ENCODE assay signal across 19 cellular contexts in genomic region chrX:152313529-152314302, GRCh38.
"Had no signal": no experiment of that assay in that cellular context is flagged by ENCODE, and none has a peak within 500 bp of the region (broad histone marks: within the 10 kb centered on the region; RNA-seq: fewer than 3 reads in every experiment).

No MANE protein-coding gene starts in this region.

- H3K4me3 ChIP-seq: lower lobe of right lung, neural progenitor cell, sigmoid colon, smooth muscle cell, transverse colon had no signal

- H3K36me3 Mint-ChIP-seq: activated naive CD4-positive, alpha-beta T cell treated with anti-CD3 and anti-CD28 coated beads, Interleukin-2, amount 50 U/mL, for 72 hours; naive thymus-derived CD4-positive, alpha-beta T cell; neural progenitor cell; stimulated activated naive B cell treated with anti-CD40 and anti-IgM and Interleukin-4, amounts not matched to agents 10 μg/mL and 1 μg/mL and 100 μg/mL, for 72 hours had no signal

- H3K27ac ChIP-seq: foreskin keratinocyte, lower lobe of right lung, neural progenitor cell, sigmoid colon, transverse colon had no signal

- ATAC-seq: activated naive CD4-positive, alpha-beta T cell treated with anti-CD3 and anti-CD28 coated beads, Interleukin-2, amount 50 U/mL, for 72 hours; activated T-helper 17 cell treated with anti-CD3 and anti-CD28 coated beads, Interleukin-2, amount 50 U/mL, for 72 hours; foreskin keratinocyte; lower lobe of right lung; naive thymus-derived CD4-positive, alpha-beta T cell; stimulated activated naive B cell treated with anti-CD40 and anti-IgM and Interleukin-4, amounts not matched to agents 10 μg/mL and 1 μg/mL and 100 μg/mL, for 72 hours had no signal

- H3K9me3 ChIP-seq: lower lobe of right lung, sigmoid colon, transverse colon had no signal

- H3K36me3 ChIP-seq: lower lobe of right lung, neural progenitor cell, sigmoid colon, transverse colon had no signal

- H3K9me3 Mint-ChIP-seq: central memory CD8-positive, alpha-beta T cell had no signal

- H3K4me1 ChIP-seq: foreskin keratinocyte, lower lobe of right lung, neural progenitor cell, sigmoid colon, transverse colon had no signal

- H3K27me3 Mint-ChIP-seq: activated T-helper 17 cell treated with anti-CD3 and anti-CD28 coated beads, Interleukin-2, amount 50 U/mL, for 72 hours; central memory CD8-positive, alpha-beta T cell; naive thymus-derived CD4-positive, alpha-beta T cell; stimulated activated naive B cell treated with anti-CD40 and anti-IgM and Interleukin-4, amounts not matched to agents 10 μg/mL and 1 μg/mL and 100 μg/mL, for 72 hours had no signal

- H3K27me3 ChIP-seq: foreskin keratinocyte, neural progenitor cell, sigmoid colon, transverse colon had no signal

- H3K4me3 Mint-ChIP-seq: activated T-cell treated with anti-CD3 and anti-CD28 coated beads, Interleukin-2, amount 50 U/mL, for 24 hours; activated T-helper 17 cell treated with anti-CD3 and anti-CD28 coated beads, Interleukin-2, amount 50 U/mL, for 72 hours; central memory CD8-positive, alpha-beta T cell; naive thymus-derived CD4-positive, alpha-beta T cell; neural progenitor cell; stimulated activated naive B cell treated with anti-CD40 and anti-IgM and Interleukin-4, amounts not matched to agents 10 μg/mL and 1 μg/mL and 100 μg/mL, for 72 hours had no signal

- H3K4me2 ChIP-seq: neural progenitor cell, smooth muscle cell had no signal

- FAIRE-seq: urothelium cell line had no signal

- H3K9ac ChIP-seq: neural progenitor cell had no signal

- H3K4me1 Mint-ChIP-seq: activated T-helper 17 cell treated with anti-CD3 and anti-CD28 coated beads, Interleukin-2, amount 50 U/mL, for 72 hours; central memory CD8-positive, alpha-beta T cell; naive thymus-derived CD4-positive, alpha-beta T cell; neural progenitor cell; stimulated activated naive B cell treated with anti-CD40 and anti-IgM and Interleukin-4, amounts not matched to agents 10 μg/mL and 1 μg/mL and 100 μg/mL, for 72 hours had no signal

- H3K27ac Mint-ChIP-seq: activated naive CD4-positive, alpha-beta T cell treated with anti-CD3 and anti-CD28 coated beads, Interleukin-2, amount 50 U/mL, for 72 hours; activated T-cell treated with anti-CD3 and anti-CD28 coated beads, Interleukin-2, amount 50 U/mL, for 24 hours; activated T-helper 17 cell treated with anti-CD3 and anti-CD28 coated beads, Interleukin-2, amount 50 U/mL, for 72 hours; naive thymus-derived CD4-positive, alpha-beta T cell; neural progenitor cell; stimulated activated naive B cell treated with anti-CD40 and anti-IgM and Interleukin-4, amounts not matched to agents 10 μg/mL and 1 μg/mL and 100 μg/mL, for 72 hours had no signal

- DNase-seq: activated CD4-positive, alpha-beta T cell treated with anti-CD3 and anti-CD28 coated beads for 1 hour; activated T-cell treated with anti-CD3 and anti-CD28 coated beads, Interleukin-2, amount 50 U/mL, for 24 hours; aorta; effector memory CD4-positive, alpha-beta T cell; foreskin keratinocyte; kidney; lower lobe of right lung; naive thymus-derived CD4-positive, alpha-beta T cell; sigmoid colon; stimulated activated CD4-positive, alpha-beta T cell treated with anti-CD3 and anti-CD28 coated beads, Interleukin-2, amount 100 ng/mL, for 48 hours; stimulated activated CD8-positive, alpha-beta memory T cell treated with anti-CD3 and anti-CD28 coated beads, Interleukin-4, amount 100 ng/mL, for 48 hours; stimulated activated naive B cell treated with anti-CD40 and anti-IgM and Interleukin-4, amounts not matched to agents 10 μg/mL and 1 μg/mL and 100 μg/mL, for 72 hours; transverse colon had no signal

- H2AFZ ChIP-seq: neural progenitor cell had no signal
